Comparison of ENCODE assay signal across 12 cellular contexts in the genomic region with DNA sequence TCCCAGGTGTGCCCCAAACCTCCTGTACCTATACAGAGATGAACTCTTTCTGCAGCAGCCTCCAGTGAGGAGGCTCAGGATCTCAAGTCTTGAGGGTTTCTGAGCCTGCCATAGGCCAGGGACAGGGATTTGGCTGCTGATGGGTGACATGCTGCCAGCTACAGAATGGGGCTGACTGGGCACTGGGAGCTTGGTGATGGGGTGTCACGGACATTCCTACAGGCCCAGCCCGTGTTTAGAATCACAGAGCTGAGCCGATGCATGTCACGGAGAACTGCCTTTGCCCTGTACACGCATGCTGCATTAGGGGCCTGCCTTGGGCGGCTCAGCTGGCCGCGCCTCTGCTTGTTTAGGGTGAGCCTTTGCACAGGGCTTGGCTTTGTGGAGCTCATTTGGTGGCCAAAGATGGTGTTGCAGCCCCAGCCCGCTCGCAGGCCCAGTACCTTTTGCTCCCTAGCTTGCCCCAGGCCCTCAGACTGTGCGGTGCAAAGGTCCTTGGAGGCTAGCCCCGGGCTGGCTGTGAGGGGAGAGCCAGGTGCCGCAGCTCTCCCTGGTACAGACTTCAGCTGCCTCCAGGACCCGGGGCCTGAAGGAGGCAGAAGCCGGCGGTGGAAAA.
DNase-seq lines count a peak whose midpoint lies in the region; ATAC-seq, FAIRE-seq and TF ChIP-seq lines count a peak whose summit lies in the region.
"Had no signal": no experiment of that assay in that cellular context is flagged by ENCODE, and none has a peak within 500 bp of the region (broad histone marks: within the 10 kb centered on the region; RNA-seq: fewer than 3 reads in every experiment).

No MANE protein-coding gene starts in this region.

- intact Hi-C loops in left colon (cut with DNase I, micrococcal nuclease) = no loop called here

- TF ChIP-seq CTCF in bronchial epithelial cell (IDR thresholded peaks at IDR 0.05; ENCODE audit: insufficient read depth, low read length, severe bottlenecking) = peak; percentile 24

- no peak overlapping the region for H3K27ac Mint-ChIP-seq in natural killer cell treated with Interleukin-12 subunit alpha and Interleukin-12 subunit beta and Interleukin-15 and Interleukin-18, amount 100 ng/mL, for 72 hours
- H3K27ac Mint-ChIP-seq: T-helper 1 cell treated with Interleukin-12 subunit alpha and Interleukin-12 subunit beta and Interleukin-4 antibody, amounts not matched to agents 30 μg/mL and 1 μg/mL, for 36 hours had no signal

- H3K4me1 Mint-ChIP-seq in natural killer cell treated with Interleukin-12 subunit alpha and Interleukin-12 subunit beta and Interleukin-15 and Interleukin-18, amount 100 ng/mL, for 72 hours (ENCODE audit: low read depth in 2 of 2) = peaks cover 0 to 7% of the 10 kb centered on the region in 2 donors

- peak; percentile 82 for ATAC-seq in left colon
- ATAC-seq in natural killer cell treated with Interleukin-12 subunit alpha and Interleukin-12 subunit beta and Interleukin-15 and Interleukin-18, amount 100 ng/mL, for 72 hours = no peak

- H3K36me3 Mint-ChIP-seq in natural killer cell treated with Interleukin-12 subunit alpha and Interleukin-12 subunit beta and Interleukin-15 and Interleukin-18, amount 100 ng/mL, for 72 hours = no peaks in the 10 kb centered on the region

- DNase-seq in NCI-H1436 (lab: John Stamatoyannopoulos, UW) (peak; percentile 42), NCI-H1436 treated with DMSO at 0.1 percent for 48 hours (lab: John Stamatoyannopoulos, UW) (no peak), bronchial epithelial cell (ENCODE audit: low read depth) (no peak), left colon (peak in 1 of 2 donors; percentile 44), superior temporal gyrus (ENCODE audit: extremely low spot score) (peak; percentile 36), NCI-H2107 (lab: John Stamatoyannopoulos, UW) (no peak), AG20443 (ENCODE audit: low spot score) (no peak)
- no peak for DNase-seq in natural killer cell treated with Interleukin-12 subunit alpha and Interleukin-12 subunit beta and Interleukin-15 and Interleukin-18, amount 100 ng/mL, for 72 hours (ENCODE audit: low spot score)
- DNase-seq: activated naive CD4-positive, alpha-beta T cell treated with anti-CD3 and anti-CD28 coated beads, Interleukin-2, amount 50 U/mL, for 16 hours; stimulated activated CD4-positive, alpha-beta T cell treated with anti-CD3 and anti-CD28 coated beads, Interleukin-2, amount 100 ng/mL, for 24 hours had no signal

- H3K27me3 Mint-ChIP-seq in natural killer cell treated with Interleukin-12 subunit alpha and Interleukin-12 subunit beta and Interleukin-15 and Interleukin-18, amount 100 ng/mL, for 72 hours = peaks cover 43 to 76% of the 10 kb centered on the region in 2 donors

- H3K27me3 ChIP-seq in bronchial epithelial cell (ENCODE audit: control insufficient read depth, insufficient read depth, low read length) = no peaks in the 10 kb centered on the region

- no peaks in the 10 kb centered on the region for H3K9me3 Mint-ChIP-seq in natural killer cell treated with Interleukin-12 subunit alpha and Interleukin-12 subunit beta and Interleukin-15 and Interleukin-18, amount 100 ng/mL, for 72 hours
- H3K9me3 Mint-ChIP-seq: T-helper 1 cell treated with Interleukin-12 subunit alpha and Interleukin-12 subunit beta and Interleukin-4 antibody, amounts not matched to agents 30 μg/mL and 1 μg/mL, for 36 hours had no signal

- no peak overlapping the region for H3K4me3 Mint-ChIP-seq in natural killer cell treated with Interleukin-12 subunit alpha and Interleukin-12 subunit beta and Interleukin-15 and Interleukin-18, amount 100 ng/mL, for 72 hours
- H3K4me3 Mint-ChIP-seq: T-helper 1 cell treated with Interleukin-12 subunit alpha and Interleukin-12 subunit beta and Interleukin-4 antibody, amounts not matched to agents 30 μg/mL and 1 μg/mL, for 36 hours had no signal

- no peak overlapping the region for H3K4me3 ChIP-seq in bronchial epithelial cell (ENCODE audit: low read depth, low read length)

- peaks cover 8% of the 10 kb centered on the region for H3K36me3 ChIP-seq in bronchial epithelial cell (ENCODE audit: control insufficient read depth, insufficient read depth, low read length)

- peak; percentile 52 for FAIRE-seq in bronchial epithelial cell (lab: Jason Lieb, UNC)
- FAIRE-seq: GM12891 had no signal

Comparison
In these comparisons a context has a peak if more than half of its experiments do, and no peak if none do; other contexts are left out.
1. DNase-seq: peak in NCI-H1436 (single experiment) and superior temporal gyrus (single experiment); none in NCI-H1436 treated with DMSO at 0.1 percent for 48 hours (single experiment), bronchial epithelial cell (single experiment), natural killer cell treated with Interleukin-12 subunit alpha and Interleukin-12 subunit beta and Interleukin-15 and Interleukin-18, amount 100 ng/mL, for 72 hours (single experiment), NCI-H2107 (single experiment) and AG20443 (single experiment).